ENCODE assay signal across 10 cellular contexts in the genomic region with DNA sequence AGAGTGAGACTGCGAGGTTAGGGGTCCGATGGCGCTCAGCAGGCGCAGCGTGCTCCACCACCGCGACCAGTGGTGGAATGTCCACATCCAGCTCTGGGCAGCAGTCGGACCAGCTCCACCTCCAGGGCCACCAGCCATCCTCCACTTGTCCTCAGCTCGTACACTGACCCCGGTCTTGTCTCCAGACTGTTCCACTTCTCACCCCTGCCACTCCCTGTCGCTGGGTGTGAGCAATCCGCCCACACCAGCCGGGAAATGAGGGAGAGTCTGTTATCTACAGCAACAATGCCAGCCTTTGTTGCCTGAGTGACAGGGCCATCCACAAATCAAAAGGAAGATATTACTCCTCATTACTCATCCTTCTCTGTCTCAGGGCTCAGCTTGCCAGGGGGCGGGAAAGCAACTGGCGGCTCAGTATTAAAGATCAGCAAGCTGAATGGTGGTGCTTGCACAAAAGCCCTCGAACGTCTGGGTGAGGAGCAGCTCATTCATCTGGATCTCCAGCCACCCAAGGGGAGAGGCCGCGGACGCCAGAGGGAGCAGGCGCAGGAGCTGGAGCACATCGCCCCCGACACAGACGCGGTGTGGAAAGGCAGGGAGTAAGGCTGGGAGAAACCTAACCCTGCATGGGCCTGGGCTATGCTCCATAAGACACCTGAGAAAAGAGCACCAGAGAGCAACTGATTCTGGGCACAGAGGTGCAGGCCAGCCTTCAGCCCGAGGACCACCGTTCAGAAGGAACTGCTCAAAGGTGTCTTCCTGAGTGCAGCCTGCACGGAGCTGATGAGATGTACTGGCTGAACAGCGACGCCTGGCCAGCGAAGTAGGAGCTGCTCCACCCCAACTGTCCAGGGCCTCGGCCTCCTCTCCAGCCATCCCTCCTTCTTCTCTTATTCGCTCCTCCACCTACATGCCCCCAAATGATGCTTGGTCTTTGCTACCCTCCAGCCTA. TPM values are rescaled to one million over a fixed set of nuclear protein-coding genes. Genes with fewer than 3 reads are reported as not detected.
DNase-seq lines count a peak whose midpoint lies in the region; ATAC-seq, FAIRE-seq and TF ChIP-seq lines count a peak whose summit lies in the region.
"Had no signal": no experiment of that assay in that cellular context is flagged by ENCODE, and none has a peak within 500 bp of the region (broad histone marks: within the 10 kb centered on the region; RNA-seq: fewer than 3 reads in every experiment).

No MANE protein-coding gene starts in this region.

- ATAC-seq in GM18907 (IDR thresholded peaks at IDR 0.05; ENCODE audit: unreplicated experiment) (no peak), HG03108 (IDR thresholded peaks at IDR 0.05; ENCODE audit: unreplicated experiment) (no peak), GM19463 (IDR thresholded peaks at IDR 0.05; ENCODE audit: unreplicated experiment) (no peak), GM19328 (IDR thresholded peaks at IDR 0.05; ENCODE audit: unreplicated experiment) (no peak)

- no peaks in the 10 kb centered on the region for H3K9me3 ChIP-seq in keratinocyte (ENCODE audit: control insufficient read depth, low read depth, low read length)
- H3K9me3 ChIP-seq: esophagus squamous epithelium had no signal

- no peaks in the 10 kb centered on the region for H3K79me2 ChIP-seq in keratinocyte (ENCODE audit: control insufficient read depth, insufficient read depth, low read length)

- dilution Hi-C loops in keratinocyte (cut with MboI; ENCODE audit: extremely low pct_ligation_motif_present, low sequenced_read_pairs) = no loop called here

- peak; percentile 80 for FAIRE-seq in keratinocyte (lab: Jason Lieb, UNC)
- FAIRE-seq: G401.6 had no signal

- H3K4me2 ChIP-seq in keratinocyte (ENCODE audit: control insufficient read depth, extremely low read depth, insufficient read depth, low read depth, low read length) = no peak overlapping the region

- H3K27me3 ChIP-seq in keratinocyte (ENCODE audit: control insufficient read depth, extremely low read depth, insufficient read depth, low read length) = no peaks in the 10 kb centered on the region
- H3K27me3 ChIP-seq: esophagus squamous epithelium had no signal

- no peak overlapping the region for H2AFZ ChIP-seq in keratinocyte (ENCODE audit: control insufficient read depth, low read length)

- no peaks in the 10 kb centered on the region for H3K36me3 ChIP-seq in keratinocyte (ENCODE audit: control insufficient read depth in 2 of 2, extremely low read depth in 1 of 2, insufficient read depth in 2 of 2, low read length in 2 of 2)

- H3K4me3 ChIP-seq in keratinocyte (ENCODE audit: control insufficient read depth in 2 of 3, extremely low read depth in 1 of 3, insufficient read depth in 2 of 3, low read depth in 1 of 3, low read length in 3 of 3) = no peak overlapping the region
- H3K4me3 ChIP-seq: esophagus squamous epithelium had no signal

- H3K9me1 ChIP-seq in keratinocyte (ENCODE audit: control insufficient read depth, extremely low read depth, insufficient read depth, low read length) = no peaks in the 10 kb centered on the region

- peak; percentile 91 for DNase-seq in A172 (ENCODE audit: low spot score)
- DNase-seq in HK-2 (ENCODE audit: unreplicated experiment) = peak; percentile 32
- DNase-seq in amniotic epithelial cell (ENCODE audit: low read depth) = peak; percentile 26
- peak; percentile 66 for DNase-seq in keratinocyte (ENCODE audit: low read depth, low spot score)
- DNase-seq: esophagus squamous epithelium had no signal

- H3K9ac ChIP-seq in keratinocyte (ENCODE audit: control insufficient read depth, extremely low read depth, insufficient read depth, low read length) = no peak overlapping the region

- TF ChIP-seq CTCF in keratinocyte (optimal IDR thresholded peaks at IDR 0.05 in 1 of 3, IDR thresholded peaks at IDR 0.05 in 1 of 3, conservative IDR thresholded peaks at IDR 0.05 in 1 of 3; ENCODE audit: extremely low read depth in 1 of 3, insufficient read depth in 2 of 3, low read length in 3 of 3) = no peak

- H3K4me1 ChIP-seq in keratinocyte (ENCODE audit: control insufficient read depth, extremely low read depth, insufficient read depth, low read length) = peaks cover 7% of the 10 kb centered on the region

- H4K20me1 ChIP-seq in keratinocyte (ENCODE audit: control insufficient read depth, extremely low read depth, insufficient read depth, low read length) = no peaks in the 10 kb centered on the region

- H3K27ac ChIP-seq in keratinocyte (ENCODE audit: control insufficient read depth, insufficient read depth, low read length) = no peak overlapping the region

RNA-seq across cellular contexts. Expression of a gene that starts 21.9 kb away (rescaled TPM):
- total RNA-seq in A172 (2014; rRNA removed; shearing (Covaris generic)) = 0.43 and 0.57 TPM in 2 replicates
- 0.30 to 0.66 TPM (median 0.36 TPM) in 3 replicates for polyA plus RNA-seq in keratinocyte
- 1.5 TPM for polyA plus RNA-seq in keratinocyte (2011; ENCODE audit: low read depth)
- 0.26 TPM in 2 replicates for polyA plus RNA-seq in keratinocyte (2011; cell fraction: cytosol; rRNA removed)
- polyA plus RNA-seq in keratinocyte (2011; cell fraction: nucleus; rRNA removed) = 1.5 and 1.6 TPM in 2 replicates
- polyA plus RNA-seq in keratinocyte (2012; ENCODE audit: low replicate concordance) = 0.34 and 1.7 TPM in 2 replicates
- polyA minus RNA-seq in keratinocyte = 2.4 to 5.6 TPM (median 4.4 TPM) in 3 replicates
- polyA minus RNA-seq in keratinocyte (2011; cell fraction: cytosol; rRNA and poly(A)+ RNA removed) = not detected
- 1.5 and 3.0 TPM in 2 replicates for polyA minus RNA-seq in keratinocyte (2011; cell fraction: nucleus; rRNA and poly(A)+ RNA removed)

Comparison
In these comparisons a context has a peak if more than half of its experiments do, and no peak if none do; other contexts are left out.
1. DNase-seq: peak in every context shown above with its lines; median percentile 91 in A172; 66 in keratinocyte; 32 in HK-2; 26 in amniotic epithelial cell.